Comparison of ENCODE assay signal across 2 cellular contexts in genomic region chr12:8483081-8483479, GRCh38.
TF ChIP-seq lines count a peak whose summit lies in the region.

No MANE protein-coding gene starts in this region.

TF ChIP-seq in HepG2, 621 proteins besides CTCF, POLR2A, EP300 and RAD21:
- TF ChIP-seq SRF (IDR thresholded peaks at IDR 0.05; ENCODE audit: low read depth, low read length) (peak; percentile 45; the same call in 1 of the 2 replicates), ZNF142 (CRISPR knock-in tag; IDR thresholded peaks at IDR 0.05) (no peak)

TF ChIP-seq in H1, 55 proteins besides CTCF, POLR2A, EP300 and RAD21:
- TF ChIP-seq SRF (IDR thresholded peaks at IDR 0.05; ENCODE audit: low read depth, low read length) (0 out of 2 replicates have a peak, but pooled peaks have one; percentile 8), TBP (IDR thresholded peaks at IDR 0.05; ENCODE audit: low read depth, low read length) (no peak)
TF ChIP-seq in H1: peak in this region for 1.
